Comparison of ENCODE assay signal across 24 cellular contexts in the genomic region with DNA sequence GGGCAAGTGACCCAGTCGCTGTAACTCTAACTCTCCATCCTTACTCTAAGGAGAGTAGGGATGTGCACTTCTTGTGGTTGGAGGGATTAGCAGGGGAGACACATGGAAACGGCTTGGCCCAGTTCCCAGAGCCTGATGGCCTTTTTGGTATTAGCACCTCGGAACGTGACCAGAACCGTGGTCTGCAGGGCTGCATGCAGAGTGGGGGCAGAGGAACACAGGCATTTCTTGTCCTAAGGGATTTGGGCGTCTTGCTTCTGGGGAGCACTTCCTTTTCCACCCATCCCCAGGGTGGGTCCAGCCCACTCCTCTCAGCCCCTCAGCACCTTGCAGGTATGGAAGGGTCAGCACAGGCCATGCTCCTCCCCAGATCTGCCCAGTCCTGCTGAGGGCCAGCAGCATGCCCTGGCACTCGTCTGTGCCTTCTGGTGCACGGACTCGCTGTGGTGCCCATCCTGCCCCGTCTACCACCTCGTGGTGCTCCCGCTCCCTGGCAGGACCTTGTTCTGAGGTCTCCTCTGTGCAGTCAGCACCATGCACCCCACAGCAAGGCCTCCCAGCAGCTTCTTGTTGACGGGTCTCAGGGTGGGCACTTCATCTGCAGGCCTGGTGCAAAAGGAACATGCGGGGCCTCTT.
"Had no signal": no experiment of that assay in that cellular context is flagged by ENCODE, and none has a peak within 500 bp of the region (broad histone marks: within the 10 kb centered on the region; RNA-seq: fewer than 3 reads in every experiment).

No MANE protein-coding gene starts in this region.

- H3K27me3 Mint-ChIP-seq: activated B cell treated with CpG ODN at 0.5 μM for 24 hours; activated CD4-positive, alpha-beta T cell treated with anti-CD3 and anti-CD28 coated beads for 36 hours; activated naive CD8-positive, alpha-beta T cell treated with anti-CD3 and anti-CD28 coated beads, Interleukin-2, amount 10 ng/mL, durations not matched to agents 7 days and 5 days; naive thymus-derived CD8-positive, alpha-beta T cell; stimulated activated naive CD8-positive, alpha-beta T cell treated with anti-CD3 and anti-CD28 coated beads, Interleukin-15, Interleukin-2, amounts not matched to agents 100 ng/mL and 50 ng/mL, for 24 hours had no signal

- ATAC-seq: activated CD4-positive, alpha-beta T cell treated with anti-CD3 and anti-CD28 coated beads for 36 hours; foreskin keratinocyte; naive thymus-derived CD8-positive, alpha-beta T cell had no signal

- H3K4me3 Mint-ChIP-seq: activated B cell treated with CpG ODN at 0.5 μM for 24 hours; activated CD4-positive, alpha-beta T cell treated with anti-CD3 and anti-CD28 coated beads for 36 hours; activated naive CD8-positive, alpha-beta T cell treated with anti-CD3 and anti-CD28 coated beads, Interleukin-2, amount 10 ng/mL, durations not matched to agents 7 days and 5 days; activated T-helper 1 cell treated with anti-CD3 and anti-CD28 coated beads, Interleukin-12 subunit alpha, Interleukin-12 subunit beta, Interleukin-2, Interleukin-4 antibody, amounts not matched to agents 30 ng/mL and 10 ng/mL and 1 ng/mL, durations not matched to agents 14 hours and 24 hours and 36 hours; immature natural killer cell; naive thymus-derived CD8-positive, alpha-beta T cell; stimulated activated naive CD8-positive, alpha-beta T cell treated with anti-CD3 and anti-CD28 coated beads, Interleukin-15, Interleukin-2, amounts not matched to agents 100 ng/mL and 50 ng/mL, for 24 hours; T-helper 1 cell treated with Interleukin-12 subunit alpha and Interleukin-12 subunit beta and Interleukin-4 antibody, amounts not matched to agents 30 μg/mL and 1 μg/mL, for 36 hours had no signal

- H3K27me3 ChIP-seq: foreskin keratinocyte, hepatocyte, ovary, thyroid gland had no signal

- DNase-seq: activated B cell treated with CpG ODN at 0.5 μM for 24 hours; activated CD4-positive, alpha-beta T cell treated with anti-CD3 and anti-CD28 coated beads for 36 hours; activated CD4-positive, alpha-beta T cell treated with anti-CD3 and anti-CD28 coated beads, Interleukin-2, amount 50 U/mL, for 4 hours; activated naive CD4-positive, alpha-beta T cell treated with Interleukin-2 at 50 U/mL for 16 hours; activated naive CD8-positive, alpha-beta T cell treated with anti-CD3 and anti-CD28 coated beads, Interleukin-2, amount 10 ng/mL, durations not matched to agents 7 days and 5 days; amniotic stem cell; cerebellar nuclear complex; cortex of kidney; erythroblast; foreskin keratinocyte; immature natural killer cell; naive thymus-derived CD8-positive, alpha-beta T cell; ovary; stimulated activated CD4-positive, alpha-beta T cell treated with anti-CD3 and anti-CD28 coated beads, Interleukin-4, amount 100 ng/mL, for 4 hours; substantia nigra; T1000; thyroid gland had no signal

- H3K27ac ChIP-seq: foreskin keratinocyte, hepatocyte, ovary, prostate gland, thyroid gland had no signal

- H3K79me2 ChIP-seq: hepatocyte had no signal

- H3K9me3 ChIP-seq: ovary, prostate gland, thyroid gland had no signal

- H3K36me3 ChIP-seq: ovary, prostate gland, thyroid gland had no signal

- H3K4me3 ChIP-seq: hepatocyte, ovary, prostate gland, thyroid gland had no signal

- H2AFZ ChIP-seq: hepatocyte had no signal

- H3K4me1 Mint-ChIP-seq: activated B cell treated with CpG ODN at 0.5 μM for 24 hours; activated CD4-positive, alpha-beta T cell treated with anti-CD3 and anti-CD28 coated beads for 36 hours; activated naive CD8-positive, alpha-beta T cell treated with anti-CD3 and anti-CD28 coated beads, Interleukin-2, amount 10 ng/mL, durations not matched to agents 7 days and 5 days; immature natural killer cell had no signal

- H3K36me3 Mint-ChIP-seq: activated naive CD8-positive, alpha-beta T cell treated with anti-CD3 and anti-CD28 coated beads, Interleukin-2, amount 10 ng/mL, durations not matched to agents 7 days and 5 days had no signal

- H3K9me3 Mint-ChIP-seq: activated B cell treated with CpG ODN at 0.5 μM for 24 hours; activated naive CD8-positive, alpha-beta T cell treated with anti-CD3 and anti-CD28 coated beads, Interleukin-2, amount 10 ng/mL, durations not matched to agents 7 days and 5 days; activated T-helper 1 cell treated with anti-CD3 and anti-CD28 coated beads, Interleukin-12 subunit alpha, Interleukin-12 subunit beta, Interleukin-2, Interleukin-4 antibody, amounts not matched to agents 30 ng/mL and 10 ng/mL and 1 ng/mL, durations not matched to agents 14 hours and 24 hours and 36 hours; immature natural killer cell; stimulated activated naive CD8-positive, alpha-beta T cell treated with anti-CD3 and anti-CD28 coated beads, Interleukin-15, Interleukin-2, amounts not matched to agents 100 ng/mL and 50 ng/mL, for 24 hours; T-helper 1 cell treated with Interleukin-12 subunit alpha and Interleukin-12 subunit beta and Interleukin-4 antibody, amounts not matched to agents 30 μg/mL and 1 μg/mL, for 36 hours had no signal

- FAIRE-seq: bronchial epithelial cell, endometrium had no signal

- H3K4me2 ChIP-seq: hepatocyte had no signal

- H3K27ac Mint-ChIP-seq: activated B cell treated with CpG ODN at 0.5 μM for 24 hours; activated CD4-positive, alpha-beta T cell treated with anti-CD3 and anti-CD28 coated beads for 36 hours; activated naive CD8-positive, alpha-beta T cell treated with anti-CD3 and anti-CD28 coated beads, Interleukin-2, amount 10 ng/mL, durations not matched to agents 7 days and 5 days; activated T-helper 1 cell treated with anti-CD3 and anti-CD28 coated beads, Interleukin-12 subunit alpha, Interleukin-12 subunit beta, Interleukin-2, Interleukin-4 antibody, amounts not matched to agents 30 ng/mL and 10 ng/mL and 1 ng/mL, durations not matched to agents 14 hours and 24 hours and 36 hours; immature natural killer cell; naive thymus-derived CD8-positive, alpha-beta T cell; stimulated activated naive CD8-positive, alpha-beta T cell treated with anti-CD3 and anti-CD28 coated beads, Interleukin-15, Interleukin-2, amounts not matched to agents 100 ng/mL and 50 ng/mL, for 24 hours; T-helper 1 cell treated with Interleukin-12 subunit alpha and Interleukin-12 subunit beta and Interleukin-4 antibody, amounts not matched to agents 30 μg/mL and 1 μg/mL, for 36 hours had no signal

- H3K4me1 ChIP-seq: foreskin keratinocyte, prostate gland, thyroid gland had no signal
